Comparison of ENCODE assay signal across 20 cellular contexts in genomic region chr3:33145901-33146580, GRCh38.
"Had no signal": no experiment of that assay in that cellular context is flagged by ENCODE, and none has a peak within 500 bp of the region (broad histone marks: within the 10 kb centered on the region; RNA-seq: fewer than 3 reads in every experiment).

No MANE protein-coding gene starts in this region.

- H3K27me3 ChIP-seq: hepatocyte, testis, upper lobe of right lung had no signal

- H3K4me1 Mint-ChIP-seq: stimulated activated naive CD8-positive, alpha-beta T cell treated with anti-CD3 and anti-CD28 coated beads, Interleukin-15, amount 100 ng/mL, for 72 hours had no signal

- H3K4me2 ChIP-seq: hepatocyte had no signal

- H3K4me3 ChIP-seq: hepatocyte, testis, upper lobe of right lung had no signal

- DNase-seq: activated CD4-positive, alpha-beta T cell treated with anti-CD3 and anti-CD28 coated beads for 1 hour; activated CD4-positive, alpha-beta T cell treated with anti-CD3 and anti-CD28 coated beads, Interleukin-2, amount 50 U/mL, for 4 hours; activated effector memory CD4-positive, alpha-beta T cell treated with anti-CD3 and anti-CD28 coated beads, Interleukin-2, amount 50 U/mL, for 16 hours; activated naive CD4-positive, alpha-beta T cell treated with anti-CD3 and anti-CD28 coated beads, Interleukin-2, amount 50 U/mL, for 16 hours; activated T-cell treated with anti-CD3 and anti-CD28 coated beads, Interleukin-2, amount 50 U/mL, for 72 hours; central memory CD4-positive, alpha-beta T cell; cortex of kidney; effector memory CD4-positive, alpha-beta T cell; left cardiac atrium; nephron progenitor cell; occipital lobe; stimulated activated CD4-positive, alpha-beta T cell treated with anti-CD3 and anti-CD28 coated beads, Interleukin-15, amount 100 ng/mL, for 24 hours; stimulated activated CD4-positive, alpha-beta T cell treated with anti-CD3 and anti-CD28 coated beads, Interleukin-2, amount 100 ng/mL, for 48 hours; stimulated activated naive CD8-positive, alpha-beta T cell treated with anti-CD3 and anti-CD28 coated beads, Interleukin-15, amount 100 ng/mL, for 72 hours; testis; upper lobe of right lung; WERI-Rb-1 had no signal

- H3K27ac Mint-ChIP-seq: activated T-cell treated with anti-CD3 and anti-CD28 coated beads, Interleukin-2, amount 50 U/mL, for 72 hours; progenitor cell of endocrine pancreas; T-helper 1 cell treated with Interleukin-12 subunit alpha and Interleukin-12 subunit beta and Interleukin-4 antibody, amounts not matched to agents 30 μg/mL and 1 μg/mL, for 36 hours had no signal

- H3K79me2 ChIP-seq: hepatocyte had no signal

- H3K4me3 Mint-ChIP-seq: activated T-cell treated with anti-CD3 and anti-CD28 coated beads, Interleukin-2, amount 50 U/mL, for 72 hours; nephron progenitor cell; stimulated activated naive CD8-positive, alpha-beta T cell treated with anti-CD3 and anti-CD28 coated beads, Interleukin-15, amount 100 ng/mL, for 72 hours; T-helper 1 cell treated with Interleukin-12 subunit alpha and Interleukin-12 subunit beta and Interleukin-4 antibody, amounts not matched to agents 30 μg/mL and 1 μg/mL, for 36 hours had no signal

- H3K27me3 Mint-ChIP-seq: stimulated activated naive CD8-positive, alpha-beta T cell treated with anti-CD3 and anti-CD28 coated beads, Interleukin-15, amount 100 ng/mL, for 72 hours had no signal

- H3K9me3 Mint-ChIP-seq: activated T-cell treated with anti-CD3 and anti-CD28 coated beads, Interleukin-2, amount 50 U/mL, for 72 hours; nephron progenitor cell; T-helper 1 cell treated with Interleukin-12 subunit alpha and Interleukin-12 subunit beta and Interleukin-4 antibody, amounts not matched to agents 30 μg/mL and 1 μg/mL, for 36 hours had no signal

- H3K9me3 ChIP-seq: testis, upper lobe of right lung had no signal

- H3K27ac ChIP-seq: hepatocyte, testis, upper lobe of right lung, WERI-Rb-1 had no signal

- H2AFZ ChIP-seq: hepatocyte had no signal
